ENCODE assay signal across 8 cellular contexts in the genomic region with DNA sequence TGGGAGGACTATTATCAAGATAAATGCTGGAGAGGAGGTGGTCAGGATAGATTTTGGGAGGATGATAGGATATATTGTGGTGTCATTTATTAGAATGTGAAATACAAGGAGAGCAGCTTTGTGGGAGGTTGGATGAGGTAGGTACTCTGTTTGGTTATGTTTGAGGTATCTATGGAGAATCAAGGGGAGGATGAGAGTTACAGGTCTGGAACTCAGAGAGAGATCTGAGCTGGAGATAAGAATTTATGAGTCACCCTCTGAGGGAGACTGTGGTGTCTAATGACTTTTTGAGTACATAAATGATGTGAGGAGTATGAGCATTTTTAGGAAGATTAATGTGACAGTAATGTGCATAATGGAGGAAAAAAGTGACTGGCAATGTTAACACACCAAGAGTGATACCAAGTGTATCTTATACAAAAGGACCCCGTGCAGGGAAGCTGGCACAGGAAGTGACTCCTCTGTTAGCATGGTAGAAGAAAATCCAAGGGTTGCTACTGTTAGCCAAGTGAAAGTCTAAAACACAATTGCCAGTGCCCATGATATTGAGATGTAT. TPM values are rescaled to one million over a fixed set of nuclear protein-coding genes. Genes with fewer than 3 reads are reported as not detected.
A peak's percentile ranks its signal among the peaks of the same experiment; 100 is the strongest.
DNase-seq lines count a peak whose midpoint lies in the region; ATAC-seq and TF ChIP-seq lines count a peak whose summit lies in the region.

No MANE protein-coding gene starts in this region.

- TF ChIP-seq CTCF in AG09309 (IDR thresholded peaks at IDR 0.05; ENCODE audit: control insufficient read depth, insufficient read depth, low read depth, low read length, missing control alignments) (no peak), choroid plexus epithelial cell (conservative IDR thresholded peaks at IDR 0.05; ENCODE audit: low read depth, low read length) (no peak)

- DNase-seq in AG09309 (ENCODE audit: low read depth) (peak; percentile 25), HT1080 (ENCODE audit: low read depth) (peak; percentile 97), choroid plexus epithelial cell (ENCODE audit: low read depth) (peak; percentile 87), NCI-H345 treated with DMSO at 0.1 percent for 48 hours (lab: John Stamatoyannopoulos, UW; ENCODE audit: unreplicated experiment) (no peak), NCI-H1417 treated with DMSO at 0.1 percent for 48 hours (lab: John Stamatoyannopoulos, UW) (no peak), RPMI8226 (no peak), cardiac septum (ENCODE audit: low spot score) (no peak)

- H3K4me3 ChIP-seq in AG09309 (ENCODE audit: control insufficient read depth, low read depth, low read length): no peak overlapping the region
- H3K4me3 ChIP-seq in choroid plexus epithelial cell (ENCODE audit: low read depth, low read length): no peak overlapping the region

- ATAC-seq in GM19452 (IDR thresholded peaks at IDR 0.05; ENCODE audit: unreplicated experiment): peak; percentile 54

- intact Hi-C loops in cardiac septum (cut with DNase I): no loop called here

RNA-seq across cellular contexts. Expression of a gene that starts 48.2 kb away (rescaled TPM):
- total RNA-seq in HT1080 (2014; rRNA removed; shearing (Covaris generic)): 113 and 135 TPM in 2 replicates
- polyA plus RNA-seq in HT1080 (2015; cell fraction: cytosol; rRNA removed): 162 and 192 TPM in 2 replicates
- polyA plus RNA-seq in HT1080 (2015; cell fraction: nucleus; rRNA removed): 374 and 390 TPM in 2 replicates
- 125 TPM for total RNA-seq in cardiac septum

Comparison
In these comparisons a context has a peak if more than half of its experiments do, and no peak if none do; other contexts are left out.
1. DNase-seq: peak in AG09309 (single experiment), HT1080 (single experiment) and choroid plexus epithelial cell (single experiment); none in NCI-H345 treated with DMSO at 0.1 percent for 48 hours (single experiment), NCI-H1417 treated with DMSO at 0.1 percent for 48 hours (single experiment), RPMI8226 (single experiment) and cardiac septum (single experiment).